In the genomic region with DNA sequence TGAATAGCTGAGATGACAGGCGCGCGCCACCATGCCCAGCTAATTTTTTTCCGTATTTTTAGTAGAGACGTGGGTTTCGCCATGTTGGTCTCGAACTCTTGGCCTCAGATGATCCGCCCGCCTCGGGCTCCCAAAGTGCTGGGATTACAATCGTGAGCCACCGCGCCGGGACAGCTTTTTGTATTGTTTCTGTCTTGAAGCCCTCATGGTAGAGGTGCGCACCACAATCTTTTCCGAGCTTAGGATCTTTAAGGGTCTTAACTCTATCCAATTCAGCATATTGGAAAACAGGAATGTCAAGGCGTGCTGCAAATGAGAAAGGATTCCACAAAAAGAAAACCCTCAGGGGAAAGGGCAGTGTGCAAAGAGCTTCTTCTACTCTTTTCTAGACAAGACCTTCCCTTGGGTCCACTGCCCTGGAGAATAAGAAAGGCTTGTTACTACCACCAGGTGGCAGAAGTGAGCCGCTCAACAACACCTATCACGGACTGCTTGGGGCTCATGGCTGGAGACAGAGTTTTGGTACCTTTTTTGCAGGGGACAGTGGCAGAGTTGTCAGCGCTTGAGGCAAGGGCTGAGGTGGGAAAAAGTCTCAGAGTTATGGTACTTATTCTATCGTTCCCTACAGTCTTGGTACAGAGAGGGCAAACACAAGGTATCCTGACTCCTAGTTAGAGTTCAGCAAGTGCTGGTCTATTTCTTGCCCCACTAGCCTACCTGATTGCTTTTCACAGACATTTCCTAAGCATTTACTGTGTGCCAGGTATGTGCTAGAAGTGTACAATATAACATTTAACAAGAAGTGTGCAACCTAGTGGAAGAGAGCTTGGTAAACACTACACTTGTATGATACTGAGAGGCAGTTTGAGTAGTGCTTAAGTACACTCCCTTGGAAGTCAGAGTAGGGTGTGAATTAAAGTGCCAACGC, we compare ENCODE assay signal across 1 cellular context.
TF ChIP-seq lines count a peak whose summit lies in the region.

No MANE protein-coding gene starts in this region.

TF ChIP-seq in HCT116, 20 proteins besides CTCF, POLR2A, EP300 and RAD21 (continued from another document):
- TF ChIP-seq, protein P1, sequence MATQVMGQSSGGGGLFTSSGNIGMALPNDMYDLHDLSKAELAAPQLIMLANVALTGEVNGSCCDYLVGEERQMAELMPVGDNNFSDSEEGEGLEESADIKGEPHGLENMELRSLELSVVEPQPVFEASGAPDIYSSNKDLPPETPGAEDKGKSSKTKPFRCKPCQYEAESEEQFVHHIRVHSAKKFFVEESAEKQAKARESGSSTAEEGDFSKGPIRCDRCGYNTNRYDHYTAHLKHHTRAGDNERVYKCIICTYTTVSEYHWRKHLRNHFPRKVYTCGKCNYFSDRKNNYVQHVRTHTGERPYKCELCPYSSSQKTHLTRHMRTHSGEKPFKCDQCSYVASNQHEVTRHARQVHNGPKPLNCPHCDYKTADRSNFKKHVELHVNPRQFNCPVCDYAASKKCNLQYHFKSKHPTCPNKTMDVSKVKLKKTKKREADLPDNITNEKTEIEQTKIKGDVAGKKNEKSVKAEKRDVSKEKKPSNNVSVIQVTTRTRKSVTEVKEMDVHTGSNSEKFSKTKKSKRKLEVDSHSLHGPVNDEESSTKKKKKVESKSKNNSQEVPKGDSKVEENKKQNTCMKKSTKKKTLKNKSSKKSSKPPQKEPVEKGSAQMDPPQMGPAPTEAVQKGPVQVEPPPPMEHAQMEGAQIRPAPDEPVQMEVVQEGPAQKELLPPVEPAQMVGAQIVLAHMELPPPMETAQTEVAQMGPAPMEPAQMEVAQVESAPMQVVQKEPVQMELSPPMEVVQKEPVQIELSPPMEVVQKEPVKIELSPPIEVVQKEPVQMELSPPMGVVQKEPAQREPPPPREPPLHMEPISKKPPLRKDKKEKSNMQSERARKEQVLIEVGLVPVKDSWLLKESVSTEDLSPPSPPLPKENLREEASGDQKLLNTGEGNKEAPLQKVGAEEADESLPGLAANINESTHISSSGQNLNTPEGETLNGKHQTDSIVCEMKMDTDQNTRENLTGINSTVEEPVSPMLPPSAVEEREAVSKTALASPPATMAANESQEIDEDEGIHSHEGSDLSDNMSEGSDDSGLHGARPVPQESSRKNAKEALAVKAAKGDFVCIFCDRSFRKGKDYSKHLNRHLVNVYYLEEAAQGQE (IDR thresholded peaks at IDR 0.05; ENCODE audit: low read depth): no peak
- 0 out of 2 replicates have a peak, but pooled peaks have one; percentile 19 for TF ChIP-seq POLR2AphosphoS5 (IDR thresholded peaks at IDR 0.05; ENCODE audit: low read depth, low read length)
- TF ChIP-seq, protein P2, sequence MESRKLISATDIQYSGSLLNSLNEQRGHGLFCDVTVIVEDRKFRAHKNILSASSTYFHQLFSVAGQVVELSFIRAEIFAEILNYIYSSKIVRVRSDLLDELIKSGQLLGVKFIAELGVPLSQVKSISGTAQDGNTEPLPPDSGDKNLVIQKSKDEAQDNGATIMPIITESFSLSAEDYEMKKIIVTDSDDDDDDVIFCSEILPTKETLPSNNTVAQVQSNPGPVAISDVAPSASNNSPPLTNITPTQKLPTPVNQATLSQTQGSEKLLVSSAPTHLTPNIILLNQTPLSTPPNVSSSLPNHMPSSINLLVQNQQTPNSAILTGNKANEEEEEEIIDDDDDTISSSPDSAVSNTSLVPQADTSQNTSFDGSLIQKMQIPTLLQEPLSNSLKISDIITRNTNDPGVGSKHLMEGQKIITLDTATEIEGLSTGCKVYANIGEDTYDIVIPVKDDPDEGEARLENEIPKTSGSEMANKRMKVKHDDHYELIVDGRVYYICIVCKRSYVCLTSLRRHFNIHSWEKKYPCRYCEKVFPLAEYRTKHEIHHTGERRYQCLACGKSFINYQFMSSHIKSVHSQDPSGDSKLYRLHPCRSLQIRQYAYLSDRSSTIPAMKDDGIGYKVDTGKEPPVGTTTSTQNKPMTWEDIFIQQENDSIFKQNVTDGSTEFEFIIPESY (IDR thresholded peaks at IDR 0.05; ENCODE audit: extremely low read depth, insufficient replicate concordance, low read length): no peak
- TF ChIP-seq SIN3A (IDR thresholded peaks at IDR 0.05; ENCODE audit: low read depth): no peak
- no peak for TF ChIP-seq ZNF274 (IDR thresholded peaks at IDR 0.05; ENCODE audit: low read depth, low read length)
- TF ChIP-seq ATF3 (IDR thresholded peaks at IDR 0.05): no peak
- TF ChIP-seq, protein P3, sequence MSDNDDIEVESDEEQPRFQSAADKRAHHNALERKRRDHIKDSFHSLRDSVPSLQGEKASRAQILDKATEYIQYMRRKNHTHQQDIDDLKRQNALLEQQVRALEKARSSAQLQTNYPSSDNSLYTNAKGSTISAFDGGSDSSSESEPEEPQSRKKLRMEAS (IDR thresholded peaks at IDR 0.05): peak; percentile 53
- peak; percentile 82; the same call in 1 of the 2 replicates for TF ChIP-seq CBX3 (IDR thresholded peaks at IDR 0.05; ENCODE audit: low read depth)
- TF ChIP-seq ZFX (IDR thresholded peaks at IDR 0.05): no peak
- TF ChIP-seq FOSL1 (IDR thresholded peaks at IDR 0.05; ENCODE audit: low read depth): no peak
- no peak for TF ChIP-seq CEBPB (IDR thresholded peaks at IDR 0.05; ENCODE audit: low read depth)
- no peak for TF ChIP-seq EZH2 (IDR thresholded peaks at IDR 0.05)
- no peak for TF ChIP-seq TCF7L2 (IDR thresholded peaks at IDR 0.05; ENCODE audit: borderline replicate concordance, extremely low read depth, insufficient read depth, insufficient read length)
- no peak for TF ChIP-seq EZH2phosphoT487 (IDR thresholded peaks at IDR 0.05; ENCODE audit: borderline replicate concordance)
- no peak for TF ChIP-seq EGR1 (IDR thresholded peaks at IDR 0.05; ENCODE audit: low read depth)
